ENCODE assay signal across 18 cellular contexts in genomic region chr11:118099838-118100570, GRCh38. TPM values are rescaled to one million over a fixed set of nuclear protein-coding genes. Genes with fewer than 3 reads are reported as not detected.
"Had no signal": no experiment of that assay in that cellular context is flagged by ENCODE, and none has a peak within 500 bp of the region (broad histone marks: within the 10 kb centered on the region; RNA-seq: fewer than 3 reads in every experiment).

No MANE protein-coding gene starts in this region.

- ATAC-seq: mucosa of descending colon; naive thymus-derived CD8-positive, alpha-beta T cell had no signal

- H3K9me3 ChIP-seq: mucosa of descending colon, prostate gland, stomach, thoracic aorta had no signal

- H3K4me1 ChIP-seq: prostate gland, stomach had no signal

- H3K4me3 ChIP-seq: mucosa of descending colon, prostate gland, stomach, thoracic aorta had no signal

- H3K36me3 Mint-ChIP-seq: activated CD4-positive, alpha-beta memory T cell treated with anti-CD3 and anti-CD28 coated beads for 36 hours; naive thymus-derived CD8-positive, alpha-beta T cell had no signal

- H3K27ac ChIP-seq: prostate gland, stomach, thoracic aorta had no signal

- H3K4me1 Mint-ChIP-seq: central memory CD8-positive, alpha-beta T cell had no signal

- H3K27ac Mint-ChIP-seq: activated CD4-positive, alpha-beta memory T cell treated with anti-CD3 and anti-CD28 coated beads for 36 hours; naive thymus-derived CD8-positive, alpha-beta T cell had no signal

- H3K4me3 Mint-ChIP-seq: activated CD4-positive, alpha-beta memory T cell treated with anti-CD3 and anti-CD28 coated beads for 36 hours; central memory CD8-positive, alpha-beta T cell; naive thymus-derived CD8-positive, alpha-beta T cell had no signal

- H3K9me3 Mint-ChIP-seq: activated CD4-positive, alpha-beta memory T cell treated with anti-CD3 and anti-CD28 coated beads for 36 hours; central memory CD8-positive, alpha-beta T cell; naive thymus-derived CD8-positive, alpha-beta T cell had no signal

- DNase-seq: activated CD4-positive, alpha-beta memory T cell treated with anti-CD3 and anti-CD28 coated beads for 36 hours; activated T-cell treated with anti-CD3 and anti-CD28 coated beads, Interleukin-2, amount 50 U/mL, for 48 hours; cortex of kidney; effector CD8-positive, alpha-beta T cell; mucosa of descending colon; naive thymus-derived CD8-positive, alpha-beta T cell; occipital lobe; stimulated activated CD4-positive, alpha-beta T cell treated with anti-CD3 and anti-CD28 coated beads, Interleukin-15, amount 100 ng/mL, for 24 hours; stimulated activated CD4-positive, alpha-beta T cell treated with anti-CD3 and anti-CD28 coated beads, Interleukin-4, amount 100 ng/mL, for 4 hours; stomach; T-helper 9 cell had no signal

- H3K27me3 Mint-ChIP-seq: activated CD4-positive, alpha-beta memory T cell treated with anti-CD3 and anti-CD28 coated beads for 36 hours had no signal

- H3K36me3 ChIP-seq: prostate gland, stomach, thoracic aorta had no signal

RNA-seq across cellular contexts. Expression of gene SMIM35, which starts 13.2 kb away (rescaled TPM):
- total RNA-seq: astrocyte, fibroblast of lung, lung microvascular endothelial cell, mucosa of descending colon, occipital lobe, skeletal muscle tissue, stomach, thoracic aorta had no signal

RNA-seq across cellular contexts. Expression of gene TMPRSS4, which starts 23.1 kb away (rescaled TPM):
- total RNA-seq: activated CD4-positive, alpha-beta memory T cell treated with anti-CD3 and anti-CD28 coated beads for 36 hours; astrocyte; fibroblast of lung; lung microvascular endothelial cell; naive thymus-derived CD8-positive, alpha-beta T cell; occipital lobe; skeletal muscle tissue had no signal

RNA-seq across cellular contexts. Expression of gene SCN4B, which starts 52.6 kb away (rescaled TPM):
- total RNA-seq: lung microvascular endothelial cell; naive thymus-derived CD8-positive, alpha-beta T cell had no signal
